16 cellular contexts compared by ENCODE assay signal in genomic region chr2:238925281-238925680, GRCh38.
A peak's percentile ranks its signal among the peaks of the same experiment; 100 is the strongest.
DNase-seq lines count a peak whose midpoint lies in the region; ATAC-seq and TF ChIP-seq lines count a peak whose summit lies in the region.
"Had no signal": no experiment of that assay in that cellular context is flagged by ENCODE, and none has a peak within 500 bp of the region (broad histone marks: within the 10 kb centered on the region; RNA-seq: fewer than 3 reads in every experiment).

No MANE protein-coding gene starts in this region.

- H3K4me3 Mint-ChIP-seq in MCF 10A (ENCODE audit: unreplicated experiment) (no peak overlapping the region), endodermal cell (no peak overlapping the region)
- H3K4me3 Mint-ChIP-seq: CD4-positive, CD25-positive, alpha-beta regulatory T cell had no signal

- peaks cover 8% of the 10 kb centered on the region for H3K4me1 Mint-ChIP-seq in MCF 10A (ENCODE audit: insufficient read depth, unreplicated experiment)
- H3K4me1 Mint-ChIP-seq in endodermal cell = peaks cover 4% of the 10 kb centered on the region
- H3K4me1 Mint-ChIP-seq: CD4-positive, CD25-positive, alpha-beta regulatory T cell had no signal

- ATAC-seq in sciatic nerve = no peak
- ATAC-seq: HepG2 had no signal

- no peak overlapping the region for H3K4me3 ChIP-seq in mammary epithelial cell (replicated peaks in 1 of 3; ENCODE audit: insufficient read depth in 1 of 3, low read depth in 2 of 3, low read length in 3 of 3)
- H3K4me3 ChIP-seq in Peyer's patch = no peak overlapping the region
- H3K4me3 ChIP-seq in prostate gland = no peak overlapping the region
- no peak overlapping the region for H3K4me3 ChIP-seq in endodermal cell (ENCODE audit: low read length)
- H3K4me3 ChIP-seq: BLaER1 treated with 17β-estradiol and CSF1 and Interleukin-3, amounts not matched to agents 10 nM and 100 nM; HAP-1 had no signal

- H3K79me2 ChIP-seq in mammary epithelial cell (ENCODE audit: insufficient read depth, low read length) = no peaks in the 10 kb centered on the region

- no peak overlapping the region for H3K27ac Mint-ChIP-seq in MCF 10A (ENCODE audit: low read depth, unreplicated experiment)
- no peak overlapping the region for H3K27ac Mint-ChIP-seq in endodermal cell
- H3K27ac Mint-ChIP-seq: CD4-positive, CD25-positive, alpha-beta regulatory T cell had no signal

- DNase-seq in mammary epithelial cell = no peak
- DNase-seq in MCF 10A (ENCODE audit: unreplicated experiment) = no peak
- DNase-seq in Peyer's patch = peak in 2 of 3 donors; percentile 22 to 28
- peak; percentile 85 for DNase-seq in mesenteric fat pad (ENCODE audit: low spot score)
- DNase-seq in sciatic nerve (ENCODE audit: low spot score) = peak; percentile 53
- no peak for DNase-seq in prostate gland (ENCODE audit: low spot score)
- DNase-seq in endodermal cell = no peak
- DNase-seq in DMS 273 (lab: John Stamatoyannopoulos, UW; ENCODE audit: unreplicated experiment) = no peak
- DNase-seq: ACHN; Calu3; CD4-positive, CD25-positive, alpha-beta regulatory T cell; EL; GOT3 had no signal

- TF ChIP-seq POLR2A in Peyer's patch (IDR thresholded peaks at IDR 0.05) (no peak), prostate gland (IDR thresholded peaks at IDR 0.05) (no peak)

- dilution Hi-C loops in mammary epithelial cell (cut with HindIII; ENCODE audit: low sequenced_read_pairs) = no loop called here

- H3K36me3 Mint-ChIP-seq in MCF 10A (ENCODE audit: insufficient read depth, unreplicated experiment) (peaks cover 6% of the 10 kb centered on the region), endodermal cell (ENCODE audit: low read depth) (no peaks in the 10 kb centered on the region)
- H3K36me3 Mint-ChIP-seq: CD4-positive, CD25-positive, alpha-beta regulatory T cell had no signal

- H3K27me3 ChIP-seq in mammary epithelial cell (ENCODE audit: insufficient read depth, low read length) (peaks cover 2% of the 10 kb centered on the region), Peyer's patch (no peaks in the 10 kb centered on the region), prostate gland (replicated peaks; ENCODE audit: insufficient read depth) (no peaks in the 10 kb centered on the region), endodermal cell (ENCODE audit: control insufficient read depth, insufficient read depth, low read length, poor library complexity, severe bottlenecking) (no peaks in the 10 kb centered on the region)
- H3K27me3 ChIP-seq: BLaER1 treated with 17β-estradiol and CSF1 and Interleukin-3, amounts not matched to agents 10 nM and 100 nM had no signal

- H3K9ac ChIP-seq in mammary epithelial cell (ENCODE audit: insufficient read depth, low read length) (no peak overlapping the region), endodermal cell (ENCODE audit: extremely low read depth, low read length, poor library complexity, severe bottlenecking) (no peak overlapping the region)
- H3K9ac ChIP-seq: BLaER1 treated with 17β-estradiol and CSF1 and Interleukin-3, amounts not matched to agents 10 nM and 100 nM had no signal

- H3K4me1 ChIP-seq in mammary epithelial cell (ENCODE audit: insufficient read depth, low read length) (peaks cover 5% of the 10 kb centered on the region), Peyer's patch (no peaks in the 10 kb centered on the region), prostate gland (replicated peaks) (no peaks in the 10 kb centered on the region), endodermal cell (ENCODE audit: control insufficient read depth, insufficient read depth, low read length) (no peaks in the 10 kb centered on the region)
- H3K4me1 ChIP-seq: BLaER1 treated with 17β-estradiol and CSF1 and Interleukin-3, amounts not matched to agents 10 nM and 100 nM; HAP-1 had no signal

- H3K27ac ChIP-seq in mammary epithelial cell (ENCODE audit: insufficient read depth, low read depth, low read length) = no peak overlapping the region
- H3K27ac ChIP-seq in Peyer's patch = no peak overlapping the region
- no peak overlapping the region for H3K27ac ChIP-seq in prostate gland
- H3K27ac ChIP-seq in endodermal cell (ENCODE audit: low read depth, low read length) = no peak overlapping the region
- H3K27ac ChIP-seq: BLaER1 treated with 17β-estradiol and CSF1 and Interleukin-3, amounts not matched to agents 10 nM and 100 nM had no signal

- in situ Hi-C loops in mammary epithelial cell (cut with MboI; ENCODE audit: low sequenced_read_pairs in 2 of 2) = no loop called here

- no peak overlapping the region for H3K4me2 ChIP-seq in mammary epithelial cell (ENCODE audit: insufficient read depth, low read depth, low read length)
- H3K4me2 ChIP-seq: BLaER1 treated with 17β-estradiol and CSF1 and Interleukin-3, amounts not matched to agents 10 nM and 100 nM had no signal

- peak overlapping the region; percentile 12 for H2AFZ ChIP-seq in mammary epithelial cell (ENCODE audit: low read depth, low read length)

- H3K36me3 ChIP-seq in mammary epithelial cell (ENCODE audit: insufficient read depth, low read length) (no peaks in the 10 kb centered on the region), Peyer's patch (no peaks in the 10 kb centered on the region), prostate gland (no peaks in the 10 kb centered on the region), endodermal cell (ENCODE audit: control insufficient read depth, insufficient read depth, low read length) (no peaks in the 10 kb centered on the region)
- H3K36me3 ChIP-seq: BLaER1 treated with 17β-estradiol and CSF1 and Interleukin-3, amounts not matched to agents 10 nM and 100 nM; HAP-1 had no signal

- H4K20me1 ChIP-seq in mammary epithelial cell (ENCODE audit: insufficient read depth, low read length) = no peaks in the 10 kb centered on the region
- H4K20me1 ChIP-seq: BLaER1 treated with 17β-estradiol and CSF1 and Interleukin-3, amounts not matched to agents 10 nM and 100 nM had no signal

- no peaks in the 10 kb centered on the region for H3K9me3 Mint-ChIP-seq in MCF 10A (ENCODE audit: unreplicated experiment)
- H3K9me3 Mint-ChIP-seq in endodermal cell = no peaks in the 10 kb centered on the region

- intact Hi-C loops in mammary epithelial cell (cut with micrococcal nuclease) = no loop called here
- intact Hi-C loops in MCF 10A (cut with micrococcal nuclease) = no loop called here
- intact Hi-C loops in sciatic nerve (cut with DNase I) = no loop called here
- intact Hi-C loops in prostate gland (cut with DNase I) = no loop called here

- TF ChIP-seq CTCF in mammary epithelial cell (conservative IDR thresholded peaks at IDR 0.05 in 1 of 2, IDR thresholded peaks at IDR 0.05 in 1 of 2; ENCODE audit: extremely low read depth in 1 of 2, insufficient read depth in 1 of 2, low read depth in 1 of 2, low read length in 2 of 2) (no peak), MCF 10A (IDR thresholded peaks at IDR 0.05; ENCODE audit: unreplicated experiment) (no peak), Peyer's patch (IDR thresholded peaks at IDR 0.05) (no peak), prostate gland (IDR thresholded peaks at IDR 0.05) (no peak), endodermal cell (conservative IDR thresholded peaks at IDR 0.05) (no peak)

- H3K9me3 ChIP-seq in mammary epithelial cell (replicated peaks; ENCODE audit: insufficient read depth, low read length) (no peaks in the 10 kb centered on the region), Peyer's patch (no peaks in the 10 kb centered on the region), prostate gland (no peaks in the 10 kb centered on the region), endodermal cell (ENCODE audit: control insufficient read depth, low read length) (no peaks in the 10 kb centered on the region)
- H3K9me3 ChIP-seq: BLaER1 treated with 17β-estradiol and CSF1 and Interleukin-3, amounts not matched to agents 10 nM and 100 nM; HAP-1 had no signal

- 64% methylated on average over 13 of the region's 13 CpGs for WGBS in mammary epithelial cell (ENCODE audit: low coverage, missing lambda C conversion rate)
- 83% methylated on average over 13 of the region's 13 CpGs for WGBS in prostate gland
- 91% methylated on average over 11 to 13 of the region's 13 CpGs for WGBS in endodermal cell (ENCODE audit: insufficient coverage in 1 of 2, insufficient read length in 1 of 2), 2 experiments

- H3K27me3 Mint-ChIP-seq in MCF 10A (ENCODE audit: insufficient read depth, unreplicated experiment) (no peaks in the 10 kb centered on the region), endodermal cell (ENCODE audit: insufficient read depth) (peaks cover 4% of the 10 kb centered on the region)

- POLR2A ChIA-PET in MCF 10A (lab: Yijun Ruan, JAX) = interaction anchor here (0.5 kb wide), 1 partner anchor 420 kb away, joined by 3 read pairs; no protein-coding TSS in a partner anchor

- CTCF ChIA-PET in mammary epithelial cell (lab: Charles Lee; ENCODE audit: low non-redundant PET) = no interaction called here
- CTCF ChIA-PET in MCF 10A (lab: Yijun Ruan, JAX) = no interaction called here

- BruUV-seq in mammary epithelial cell (replicated peaks; lab: Mats Ljungman, UMichigan) (no TSS peak), MCF 10A (replicated peaks; lab: Mats Ljungman, UMichigan) (no TSS peak)

Comparison
In these comparisons a context has a peak if more than half of its experiments do, and no peak if none do; other contexts are left out.
1. DNase-seq: peak in Peyer's patch (2 of 3), mesenteric fat pad (single experiment) and sciatic nerve (single experiment); none in mammary epithelial cell (single experiment), MCF 10A (single experiment), prostate gland (single experiment), endodermal cell (single experiment) and DMS 273 (single experiment).